ENCODE assay signal across 8 cellular contexts in genomic region chr11:69166186-69167115, GRCh38. TPM values are rescaled to one million over a fixed set of nuclear protein-coding genes. Genes with fewer than 3 reads are reported as not detected.
DNase-seq lines count a peak whose midpoint lies in the region; ATAC-seq lines count a peak whose summit lies in the region.

No MANE protein-coding gene starts in this region.

- DNase-seq in AG20443 (ENCODE audit: low spot score) = peak; percentile 94
- DNase-seq in OCI-M1 (lab: John Stamatoyannopoulos, UW) = peak; percentile 91
- peak; percentile 73 for DNase-seq in activated naive CD8-positive, alpha-beta T cell treated with anti-CD3 and anti-CD28 coated beads for 36 hours
- DNase-seq in islet precursor cell = peak; percentile 84
- DNase-seq in stimulated activated CD8-positive, alpha-beta memory T cell treated with anti-CD3 and anti-CD28 coated beads, Interleukin-15, amount 100 ng/mL, for 4 hours (ENCODE audit: low read depth in 2 of 2) = peak; percentile 18 to 25
- DNase-seq in ureter (ENCODE audit: low spot score) = no peak

- peak overlapping the region; percentile 92 for H3K27ac Mint-ChIP-seq in activated naive CD8-positive, alpha-beta T cell treated with anti-CD3 and anti-CD28 coated beads for 36 hours

- ATAC-seq in GM19025 (IDR thresholded peaks at IDR 0.05; ENCODE audit: low read depth, unreplicated experiment) (peak; percentile 90), HG03066 (IDR thresholded peaks at IDR 0.05; ENCODE audit: low read depth, unreplicated experiment) (peak; percentile 99)

- H3K36me3 Mint-ChIP-seq in activated naive CD8-positive, alpha-beta T cell treated with anti-CD3 and anti-CD28 coated beads for 36 hours = peaks cover 7% of the 10 kb centered on the region

- H3K4me1 Mint-ChIP-seq in activated naive CD8-positive, alpha-beta T cell treated with anti-CD3 and anti-CD28 coated beads for 36 hours = peaks cover 16% of the 10 kb centered on the region

- H3K4me3 Mint-ChIP-seq in activated naive CD8-positive, alpha-beta T cell treated with anti-CD3 and anti-CD28 coated beads for 36 hours = peak overlapping the region; percentile 66

- H3K27me3 Mint-ChIP-seq in activated naive CD8-positive, alpha-beta T cell treated with anti-CD3 and anti-CD28 coated beads for 36 hours = peaks cover 4% of the 10 kb centered on the region

- H3K9me3 Mint-ChIP-seq in activated naive CD8-positive, alpha-beta T cell treated with anti-CD3 and anti-CD28 coated beads for 36 hours = peaks cover 12% of the 10 kb centered on the region

RNA-seq across cellular contexts. Expression of gene SMIM38, which starts 10.7 kb away (rescaled TPM):
- under 1 TPM; 0.19 to 0.20 TPM for total RNA-seq in activated naive CD8-positive, alpha-beta T cell treated with anti-CD3 and anti-CD28 coated beads for 36 hours
- 1.1 TPM for total RNA-seq in ureter
